7 cellular contexts compared by ENCODE assay signal in the genomic region with DNA sequence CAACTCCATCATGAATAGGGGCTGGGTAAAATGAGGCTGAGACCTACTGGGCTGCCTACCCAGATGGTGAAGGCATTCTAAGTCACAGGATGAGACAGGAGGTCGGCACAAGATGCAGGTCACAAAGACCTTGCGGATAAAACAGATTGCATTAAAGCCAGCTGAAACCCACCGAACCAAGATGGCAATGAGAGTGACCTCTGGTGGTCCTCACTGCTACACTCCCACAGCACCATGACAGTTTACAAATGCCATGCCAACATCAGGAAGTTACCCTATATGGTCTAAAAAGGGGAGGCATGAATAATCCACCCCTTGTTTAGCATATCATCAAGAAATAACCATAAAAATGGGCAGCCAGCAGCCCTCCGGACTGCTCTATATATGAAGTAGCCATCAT.
DNase-seq lines count a peak whose midpoint lies in the region; ATAC-seq and TF ChIP-seq lines count a peak whose summit lies in the region.
"Not testable (repeated sequence)": the region's sequence is repeated elsewhere in the genome, so short reads cannot be mapped to it uniquely, and the experiment has no call there.

No MANE protein-coding gene starts in this region.

- H3K9ac ChIP-seq in SK-N-SH, result not testable (repeated sequence)
- H3K9ac ChIP-seq in iPS-20b (ENCODE audit: low read depth, low read length), result peak overlapping the region; percentile 76

- peaks cover 33% of the 10 kb centered on the region for H3K27me3 Mint-ChIP-seq in GM23338 (ENCODE audit: insufficient read depth, low read depth, poor library complexity)
- not testable (repeated sequence) for H3K27me3 Mint-ChIP-seq in dendritic cell treated with granulocyte-macrophage colony-stimulating factor and Interleukin-4, amounts not matched to agents 40 ng/mL and 50 ng/mL, for 4 days

- H3F3A ChIP-seq in GM23338 (replicated peaks; ENCODE audit: low read depth), result peaks cover 13% of the 10 kb centered on the region
- not testable (repeated sequence) for H3F3A ChIP-seq in SK-N-SH (replicated peaks; ENCODE audit: insufficient read depth)

- H3K9me3 ChIP-seq in SK-N-SH; left ventricle myocardium inferior (replicated peaks); iPS-20b (ENCODE audit: insufficient read depth, low read depth, low read length): not testable (repeated sequence)

- not testable (repeated sequence) for DNase-seq in GM23338 (ENCODE audit: low spot score); SK-N-SH; left ventricle myocardium inferior; stimulated activated effector memory CD8-positive, alpha-beta T cell treated with anti-CD3 and anti-CD28 coated beads, Interleukin-12 subunit alpha, Interleukin-12 subunit beta, amount 100 ng/mL, for 72 hours (ENCODE audit: low spot score in 2 of 2)
- DNase-seq in NCI-H1092 treated with DMSO at 0.1 percent for 48 hours (lab: John Stamatoyannopoulos, UW), result peak; percentile 22

- TF ChIP-seq EP300 in SK-N-SH (IDR thresholded peaks at IDR 0.05; ENCODE audit: borderline replicate concordance in 1 of 2, low read depth in 1 of 2, low read length in 1 of 2), result not testable (repeated sequence)

- TF ChIP-seq CTCF in GM23338 (conservative IDR thresholded peaks at IDR 0.05; ENCODE audit: low read depth in 2 of 2), result peak; percentile 40 to 51
- not testable (repeated sequence) for TF ChIP-seq CTCF in SK-N-SH (IDR thresholded peaks at IDR 0.05); left ventricle myocardium inferior (IDR thresholded peaks at IDR 0.05; ENCODE audit: borderline replicate concordance)

- H3K27ac ChIP-seq in GM23338 (ENCODE audit: low read depth), result peak overlapping the region; percentile 99
- not testable (repeated sequence) for H3K27ac ChIP-seq in SK-N-SH (ENCODE audit: low read depth in 2 of 2, low read length in 1 of 2)
- H3K27ac ChIP-seq in left ventricle myocardium inferior (replicated peaks), result peak overlapping the region; percentile 66
- peak overlapping the region; percentile 89 for H3K27ac ChIP-seq in iPS-20b (ENCODE audit: low read length)

- H3K4me1 ChIP-seq in GM23338 (ENCODE audit: insufficient read depth) (peaks cover 59% of the 10 kb centered on the region), SK-N-SH (ENCODE audit: control insufficient read depth in 1 of 2, insufficient read depth in 2 of 2, low read depth in 1 of 2, low read length in 1 of 2) (peaks cover 0 to 15% of the 10 kb centered on the region in 2 experiments; a peak in 1 of 4 replicates), left ventricle myocardium inferior (peaks cover 61% of the 10 kb centered on the region), iPS-20b (ENCODE audit: insufficient read depth, low read length) (peaks cover 51% of the 10 kb centered on the region)

- H3K79me2 ChIP-seq in GM23338 (replicated peaks; ENCODE audit: insufficient read depth), result peaks cover 65% of the 10 kb centered on the region
- H3K79me2 ChIP-seq in SK-N-SH (ENCODE audit: insufficient read depth), result not testable (repeated sequence)

- not testable (repeated sequence) for H3K9me2 ChIP-seq in GM23338 (ENCODE audit: insufficient read depth); SK-N-SH

- H3K27ac Mint-ChIP-seq in GM23338, result peak overlapping the region; percentile 94
- H3K27ac Mint-ChIP-seq in dendritic cell treated with granulocyte-macrophage colony-stimulating factor and Interleukin-4, amounts not matched to agents 40 ng/mL and 50 ng/mL, for 4 days, result peak overlapping the region; percentile 71
- peak overlapping the region; percentile 79 for H3K27ac Mint-ChIP-seq in stimulated activated effector memory CD8-positive, alpha-beta T cell treated with anti-CD3 and anti-CD28 coated beads, Interleukin-12 subunit alpha, Interleukin-12 subunit beta, amount 100 ng/mL, for 72 hours

- POLR2A ChIA-PET in SK-N-SH (lab: Yijun Ruan, JAX), result not testable (repeated sequence)

- not testable (repeated sequence) for H4K20me1 ChIP-seq in GM23338 (replicated peaks; ENCODE audit: insufficient read depth); SK-N-SH (ENCODE audit: insufficient read depth)

- H3K36me3 ChIP-seq in GM23338 (ENCODE audit: insufficient read depth); SK-N-SH (replicated peaks in 1 of 2; ENCODE audit: control insufficient read depth in 1 of 2, insufficient read depth in 2 of 2, low read length in 1 of 2); left ventricle myocardium inferior: not testable (repeated sequence)
- H3K36me3 ChIP-seq in iPS-20b (ENCODE audit: insufficient read depth, low read depth, low read length), result peaks cover 20% of the 10 kb centered on the region

- peak overlapping the region; percentile 29; the same call in 1 of the 3 replicates for H3K4me3 Mint-ChIP-seq in GM23338
- not testable (repeated sequence) for H3K4me3 Mint-ChIP-seq in dendritic cell treated with granulocyte-macrophage colony-stimulating factor and Interleukin-4, amounts not matched to agents 40 ng/mL and 50 ng/mL, for 4 days; stimulated activated effector memory CD8-positive, alpha-beta T cell treated with anti-CD3 and anti-CD28 coated beads, Interleukin-12 subunit alpha, Interleukin-12 subunit beta, amount 100 ng/mL, for 72 hours

- CTCF ChIA-PET in SK-N-SH (lab: Yijun Ruan, JAX), result not testable (repeated sequence)

- intact Hi-C loops in dendritic cell treated with granulocyte-macrophage colony-stimulating factor and Interleukin-4, amounts not matched to agents 40 ng/mL and 50 ng/mL, for 4 days (cut with micrococcal nuclease); left ventricle myocardium inferior (cut with micrococcal nuclease): not testable (repeated sequence)

- H3K4me3 ChIP-seq in GM23338; SK-N-SH (ENCODE audit: low read depth in 2 of 2, low read length in 1 of 2); left ventricle myocardium inferior: not testable (repeated sequence)
- H3K4me3 ChIP-seq in iPS-20b (ENCODE audit: low read length), result peak overlapping the region; percentile 36; the same call in 1 of the 2 replicates

- H3K4me2 ChIP-seq in GM23338, result peak overlapping the region; percentile 61
- not testable (repeated sequence) for H3K4me2 ChIP-seq in SK-N-SH

- not testable (repeated sequence) for ATAC-seq in GM23338; stimulated activated effector memory CD8-positive, alpha-beta T cell treated with anti-CD3 and anti-CD28 coated beads, Interleukin-12 subunit alpha, Interleukin-12 subunit beta, amount 100 ng/mL, for 72 hours

- not testable (repeated sequence) for H3K9me3 Mint-ChIP-seq in GM23338; dendritic cell treated with granulocyte-macrophage colony-stimulating factor and Interleukin-4, amounts not matched to agents 40 ng/mL and 50 ng/mL, for 4 days; stimulated activated effector memory CD8-positive, alpha-beta T cell treated with anti-CD3 and anti-CD28 coated beads, Interleukin-12 subunit alpha, Interleukin-12 subunit beta, amount 100 ng/mL, for 72 hours

- not testable (repeated sequence) for H3K27me3 ChIP-seq in GM23338 (ENCODE audit: insufficient read depth); SK-N-SH (ENCODE audit: insufficient read depth); left ventricle myocardium inferior (ENCODE audit: low read depth); iPS-20b (ENCODE audit: insufficient read depth, low read length)

- H3K4me1 Mint-ChIP-seq in GM23338, result peaks cover 82% of the 10 kb centered on the region
- peaks cover 60% of the 10 kb centered on the region for H3K4me1 Mint-ChIP-seq in dendritic cell treated with granulocyte-macrophage colony-stimulating factor and Interleukin-4, amounts not matched to agents 40 ng/mL and 50 ng/mL, for 4 days (ENCODE audit: low read depth)
- H3K4me1 Mint-ChIP-seq in stimulated activated effector memory CD8-positive, alpha-beta T cell treated with anti-CD3 and anti-CD28 coated beads, Interleukin-12 subunit alpha, Interleukin-12 subunit beta, amount 100 ng/mL, for 72 hours, result peaks cover 64% of the 10 kb centered on the region

- TF ChIP-seq RAD21 in SK-N-SH (IDR thresholded peaks at IDR 0.05; ENCODE audit: low read length), result peak; percentile 16; the same call in 1 of the 2 replicates

- H2AFZ ChIP-seq in GM23338; SK-N-SH (ENCODE audit: low read depth): not testable (repeated sequence)

- peaks cover 67% of the 10 kb centered on the region for H3K36me3 Mint-ChIP-seq in GM23338 (ENCODE audit: low read depth)
- H3K36me3 Mint-ChIP-seq in dendritic cell treated with granulocyte-macrophage colony-stimulating factor and Interleukin-4, amounts not matched to agents 40 ng/mL and 50 ng/mL, for 4 days (ENCODE audit: low read depth), result peaks cover 59% of the 10 kb centered on the region
- H3K36me3 Mint-ChIP-seq in stimulated activated effector memory CD8-positive, alpha-beta T cell treated with anti-CD3 and anti-CD28 coated beads, Interleukin-12 subunit alpha, Interleukin-12 subunit beta, amount 100 ng/mL, for 72 hours, result peaks cover 21% of the 10 kb centered on the region

- WGBS in SK-N-SH (ENCODE audit: low lambda C conversion rate), result 96% methylated on average over 4 of the region's 4 CpGs
